Comparison of ENCODE assay signal across 8 cellular contexts in genomic region chr5:112604741-112605390, GRCh38.
DNase-seq lines count a peak whose midpoint lies in the region; ATAC-seq and TF ChIP-seq lines count a peak whose summit lies in the region.

No MANE protein-coding gene starts in this region.

- intact Hi-C loops in Right ventricle myocardium inferior (cut with DNase I) (loop anchor here (5.0 kb wide), 1 partner anchor 48 kb away; no protein-coding TSS in a partner anchor), activated B cell treated with CpG ODN at 0.5 μM for 24 hours (cut with micrococcal nuclease) (loop anchor here (1.0 to 2.0 kb wide), 4 partner anchors 18 to 430 kb away; no protein-coding TSS in a partner anchor), transverse colon (cut with DNase I; ENCODE audit: low total_unique reads) (no loop called here)

- no peak for TF ChIP-seq CTCF in right atrium auricular region (IDR thresholded peaks at IDR 0.05)
- no peak for TF ChIP-seq CTCF in activated B cell treated with CpG ODN at 0.5 μM for 24 hours (IDR thresholded peaks at IDR 0.05)
- peak; percentile 39 for TF ChIP-seq CTCF in neural crest cell (conservative IDR thresholded peaks at IDR 0.05)
- peak in 2 of 5 experiments; percentile 20 to 21 for TF ChIP-seq CTCF in transverse colon (IDR thresholded peaks at IDR 0.05)

- TF ChIP-seq POLR2A in transverse colon (IDR thresholded peaks at IDR 0.05), result no peak

- in situ Hi-C loops in transverse colon (cut with MboI; ENCODE audit: low pct_ligation_motif_present in 1 of 4, low pct_unique_long_range_greater_than_20kb in 1 of 4, low sequenced_read_pairs in 3 of 4), result no loop called here

- no peak for TF ChIP-seq EP300 in transverse colon (IDR thresholded peaks at IDR 0.05; ENCODE audit: low read depth)

- H3K27ac Mint-ChIP-seq in activated B cell treated with CpG ODN at 0.5 μM for 24 hours (no peak overlapping the region), neural crest cell (ENCODE audit: unreplicated experiment) (no peak overlapping the region)

- H3K9me3 ChIP-seq in right atrium auricular region, result no peaks in the 10 kb centered on the region
- H3K9me3 ChIP-seq in transverse colon, result no peaks in the 10 kb centered on the region

- H3K27ac ChIP-seq in right atrium auricular region, result no peak overlapping the region
- H3K27ac ChIP-seq in transverse colon, result no peak overlapping the region

- WGBS in transverse colon (ENCODE audit: low coverage in 1 of 2), 2 donors, result 17 to 24% methylated on average over 2 of the region's 2 CpGs

- no peaks in the 10 kb centered on the region for H3K4me1 ChIP-seq in right atrium auricular region
- H3K4me1 ChIP-seq in transverse colon, result no peaks in the 10 kb centered on the region

- H3K9me3 Mint-ChIP-seq in activated B cell treated with CpG ODN at 0.5 μM for 24 hours, result no peaks in the 10 kb centered on the region
- H3K9me3 Mint-ChIP-seq in neural crest cell, result no peaks in the 10 kb centered on the region

- H3K4me3 ChIP-seq in right atrium auricular region (no peak overlapping the region), transverse colon (no peak overlapping the region)

- H3K36me3 ChIP-seq in right atrium auricular region, result no peaks in the 10 kb centered on the region
- no peaks in the 10 kb centered on the region for H3K36me3 ChIP-seq in transverse colon

- no peaks in the 10 kb centered on the region for H3K27me3 Mint-ChIP-seq in activated B cell treated with CpG ODN at 0.5 μM for 24 hours
- no peaks in the 10 kb centered on the region for H3K27me3 Mint-ChIP-seq in neural crest cell (ENCODE audit: low read depth)

- POLR2A ChIA-PET in activated B cell treated with CpG ODN at 0.5 μM for 24 hours (lab: Charles Lee), result interaction anchor here (0.7 kb wide), 1 partner anchor 110 kb away, joined by 6 read pairs; no protein-coding TSS in a partner anchor

- ATAC-seq in Right ventricle myocardium inferior (peak; percentile 46), activated B cell treated with CpG ODN at 0.5 μM for 24 hours (ENCODE audit: low read depth) (peak; percentile 98)

- H3K36me3 Mint-ChIP-seq in activated B cell treated with CpG ODN at 0.5 μM for 24 hours (ENCODE audit: low read depth) (no peaks in the 10 kb centered on the region), neural crest cell (ENCODE audit: low read depth) (no peaks in the 10 kb centered on the region)

- no peak for DNase-seq in Right ventricle myocardium inferior (ENCODE audit: missing footprints)
- DNase-seq in right atrium auricular region (ENCODE audit: low spot score), result no peak
- peak; percentile 54 for DNase-seq in HT-29 (ENCODE audit: low spot score)
- no peak for DNase-seq in activated B cell treated with CpG ODN at 0.5 μM for 24 hours
- no peak for DNase-seq in neural crest cell (ENCODE audit: low read depth, low spot score)
- no peak for DNase-seq in NCI-H510A (lab: John Stamatoyannopoulos, UW)
- DNase-seq in NCI-H187 treated with DMSO at 0.1 percent for 48 hours (lab: John Stamatoyannopoulos, UW), result no peak
- no peak for DNase-seq in transverse colon

- CTCF ChIA-PET in activated B cell treated with CpG ODN at 0.5 μM for 24 hours (lab: Charles Lee), result interaction anchor here (1.0 to 2.3 kb wide), 6 partner anchors 12 to 429 kb away, joined by 3 to 21 read pairs (median 6); no protein-coding TSS in a partner anchor

- H3K4me1 Mint-ChIP-seq in activated B cell treated with CpG ODN at 0.5 μM for 24 hours, result peaks cover 11% of the 10 kb centered on the region
- H3K4me1 Mint-ChIP-seq in neural crest cell, result no peaks in the 10 kb centered on the region

- H3K27me3 ChIP-seq in right atrium auricular region, result no peaks in the 10 kb centered on the region
- no peaks in the 10 kb centered on the region for H3K27me3 ChIP-seq in transverse colon

- no peak overlapping the region for H3K4me3 Mint-ChIP-seq in activated B cell treated with CpG ODN at 0.5 μM for 24 hours
- H3K4me3 Mint-ChIP-seq in neural crest cell, result no peak overlapping the region
